ENCODE assay signal across 8 cellular contexts in genomic region chr1:19485362-19486187, GRCh38. TPM values are rescaled to one million over a fixed set of nuclear protein-coding genes. Genes with fewer than 3 reads are reported as not detected.
DNase-seq lines count a peak whose midpoint lies in the region; ATAC-seq, FAIRE-seq and TF ChIP-seq lines count a peak whose summit lies in the region.

TSS of gene CAPZB (minus strand) at chr1:19485539. CDS start at chr1:19485438, 101 bp downstream.

- DNase-seq in AG08395 (ENCODE audit: low spot score) (peak; percentile 96), NCI-H226 (peak; percentile 83), cerebellar cortex (ENCODE audit: low spot score) (peak; percentile 84), keratinocyte (ENCODE audit: low read depth, low spot score) (no peak)
- peak; percentile 93 for DNase-seq in activated CD4-positive, CD25-positive, alpha-beta regulatory T cell treated with anti-CD3 and anti-CD28 coated beads, Interleukin-2, amount 50 U/mL, for 72 hours
- peak; percentile 86 to 95 (median 91) for DNase-seq in stimulated activated CD4-positive, alpha-beta T cell treated with anti-CD3 and anti-CD28 coated beads, Interleukin-12 subunit alpha, Interleukin-12 subunit beta, amount 100 ng/mL, for 48 hours (ENCODE audit: low read depth in 2 of 3, low spot score in 1 of 3)

- no peaks in the 10 kb centered on the region for H3K27me3 ChIP-seq in keratinocyte (ENCODE audit: control insufficient read depth, extremely low read depth, insufficient read depth, low read length)

- no peak for TF ChIP-seq CTCF in keratinocyte (optimal IDR thresholded peaks at IDR 0.05 in 1 of 3, IDR thresholded peaks at IDR 0.05 in 1 of 3, conservative IDR thresholded peaks at IDR 0.05 in 1 of 3; ENCODE audit: extremely low read depth in 1 of 3, insufficient read depth in 2 of 3, low read length in 3 of 3)

- peak within 1 kb of the TSS; percentile 74 for H2AFZ ChIP-seq in keratinocyte (ENCODE audit: control insufficient read depth, low read length)

- peaks cover 36% of the 10 kb centered on the region for H3K4me1 ChIP-seq in keratinocyte (ENCODE audit: control insufficient read depth, extremely low read depth, insufficient read depth, low read length)

- H3K4me3 ChIP-seq in keratinocyte (ENCODE audit: control insufficient read depth in 2 of 3, extremely low read depth in 1 of 3, insufficient read depth in 2 of 3, low read depth in 1 of 3, low read length in 3 of 3), result peak within 1 kb of the TSS; percentile 88 to 96 (median 95)

- dilution Hi-C loops in keratinocyte (cut with MboI; ENCODE audit: extremely low pct_ligation_motif_present, low sequenced_read_pairs), result no loop called here

- H4K20me1 ChIP-seq in keratinocyte (ENCODE audit: control insufficient read depth, extremely low read depth, insufficient read depth, low read length), result peaks cover 32% of the 10 kb centered on the region

- peaks cover 49% of the 10 kb centered on the region for H3K79me2 ChIP-seq in keratinocyte (ENCODE audit: control insufficient read depth, insufficient read depth, low read length)

- H3K9ac ChIP-seq in keratinocyte (ENCODE audit: control insufficient read depth, extremely low read depth, insufficient read depth, low read length), result peak within 1 kb of the TSS; percentile 90

- peak within 1 kb of the TSS; percentile 96 for H3K4me2 ChIP-seq in keratinocyte (ENCODE audit: control insufficient read depth, extremely low read depth, insufficient read depth, low read depth, low read length)

- H3K36me3 ChIP-seq in keratinocyte (ENCODE audit: control insufficient read depth in 2 of 2, extremely low read depth in 1 of 2, insufficient read depth in 2 of 2, low read length in 2 of 2), result peaks cover 2 to 11% of the 10 kb centered on the region in 2 experiments

- peak within 1 kb of the TSS; percentile 83 for H3K27ac ChIP-seq in keratinocyte (ENCODE audit: control insufficient read depth, insufficient read depth, low read length)

- H3K9me3 ChIP-seq in keratinocyte (ENCODE audit: control insufficient read depth, low read depth, low read length), result no peaks in the 10 kb centered on the region

- no peak for FAIRE-seq in keratinocyte (lab: Jason Lieb, UNC)

- peaks cover 6% of the 10 kb centered on the region for H3K9me1 ChIP-seq in keratinocyte (ENCODE audit: control insufficient read depth, extremely low read depth, insufficient read depth, low read length)

- ATAC-seq in GM18907 (IDR thresholded peaks at IDR 0.05; ENCODE audit: unreplicated experiment) (peak; percentile 73), HG03135 (IDR thresholded peaks at IDR 0.05; ENCODE audit: unreplicated experiment) (peak; percentile 75)

RNA-seq across cellular contexts. Expression of gene CAPZB, which starts in this region (rescaled TPM):
- 143 to 422 TPM (median 193 TPM) in 3 replicates for polyA plus RNA-seq in keratinocyte
- polyA plus RNA-seq in keratinocyte (2011; ENCODE audit: low read depth), result 187 TPM
- 320 and 360 TPM in 2 replicates for polyA plus RNA-seq in keratinocyte (2011; cell fraction: cytosol; rRNA removed)
- polyA plus RNA-seq in keratinocyte (2011; cell fraction: nucleus; rRNA removed), result 149 and 152 TPM in 2 replicates
- polyA plus RNA-seq in keratinocyte (2012; ENCODE audit: low replicate concordance), result 200 and 358 TPM in 2 replicates
- polyA minus RNA-seq in keratinocyte, result 121 to 170 TPM (median 134 TPM) in 3 replicates
- polyA minus RNA-seq in keratinocyte (2011; cell fraction: cytosol; rRNA and poly(A)+ RNA removed), result 138 TPM
- polyA minus RNA-seq in keratinocyte (2011; cell fraction: nucleus; rRNA and poly(A)+ RNA removed), result 36.9 and 59.7 TPM in 2 replicates
